Comparison of ENCODE assay signal across 26 cellular contexts in the genomic region with DNA sequence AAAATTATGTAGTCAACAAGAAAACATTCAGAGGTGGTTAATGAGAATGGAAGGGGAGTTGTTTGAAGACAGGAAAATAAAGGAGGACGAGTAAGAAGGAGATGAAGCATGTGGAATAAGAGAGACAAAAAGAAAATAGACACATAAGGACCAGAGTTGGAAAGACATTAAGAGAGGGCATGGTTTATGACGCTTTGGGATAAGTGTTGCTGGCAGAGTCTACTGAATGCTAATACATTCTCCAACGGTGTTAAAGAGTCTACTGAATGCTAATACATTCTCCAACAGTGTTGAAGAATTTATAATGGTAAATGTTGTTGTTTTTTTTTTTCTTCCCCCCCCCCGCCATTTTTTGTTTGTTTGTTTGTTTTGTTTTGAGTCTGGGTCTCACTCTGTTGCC. TPM values are rescaled to one million over a fixed set of nuclear protein-coding genes. Genes with fewer than 3 reads are reported as not detected.
"Had no signal": no experiment of that assay in that cellular context is flagged by ENCODE, and none has a peak within 500 bp of the region (broad histone marks: within the 10 kb centered on the region; RNA-seq: fewer than 3 reads in every experiment).

No MANE protein-coding gene starts in this region.

- H3K4me3 ChIP-seq: lower lobe of right lung, neural progenitor cell, right lobe of liver, skin epidermis, suprapubic skin, thoracic aorta, tibial artery, upper lobe of right lung had no signal

- H3K4me1 ChIP-seq: lower lobe of right lung, neural progenitor cell, parathyroid adenoma, right lobe of liver, suprapubic skin, upper lobe of right lung had no signal

- DNase-seq: hypothalamus; immature natural killer cell; kidney; lower lobe of right lung; mammary epithelial cell; mesendoderm; naive B cell; natural killer cell; nephron progenitor cell; occipital lobe; retina; right lobe of liver; stimulated activated CD4-positive, alpha-beta T cell treated with anti-CD3 and anti-CD28 coated beads, Interleukin-12 subunit alpha, Interleukin-12 subunit beta, amount 100 ng/mL, for 4 hours; stimulated activated CD4-positive, alpha-beta T cell treated with anti-CD3 and anti-CD28 coated beads, Interleukin-15, amount 100 ng/mL, for 24 hours; stimulated activated CD4-positive, alpha-beta T cell treated with anti-CD3 and anti-CD28 coated beads, Interleukin-2, amount 100 ng/mL, for 24 hours; stimulated activated CD4-positive, alpha-beta T cell treated with anti-CD3 and anti-CD28 coated beads, Interleukin-4, amount 100 ng/mL, for 1 hour; stimulated activated naive B cell treated with anti-CD40 and anti-IgM and Interleukin-4, amounts not matched to agents 10 μg/mL and 1 μg/mL and 100 μg/mL, for 72 hours; tibial artery; trophoblast cell; upper lobe of right lung had no signal

- H3K36me3 ChIP-seq: lower lobe of right lung, neutrophil, right lobe of liver, suprapubic skin, thoracic aorta, upper lobe of right lung had no signal

- H3K27ac ChIP-seq: lower lobe of right lung, neural progenitor cell, neutrophil, parathyroid adenoma, right lobe of liver, skin epidermis, suprapubic skin, thoracic aorta, tibial artery, upper lobe of right lung had no signal

- H3K27me3 ChIP-seq: neural progenitor cell, neutrophil, right lobe of liver, suprapubic skin, tibial artery, upper lobe of right lung had no signal

- H3K9me3 ChIP-seq: neutrophil, right lobe of liver had no signal

- ATAC-seq: lower lobe of right lung; natural killer cell; right lobe of liver; stimulated activated naive B cell treated with anti-CD40 and anti-IgM and Interleukin-4, amounts not matched to agents 10 μg/mL and 1 μg/mL and 100 μg/mL, for 72 hours; upper lobe of right lung had no signal

RNA-seq across cellular contexts. Expression of gene PRKAA2, which starts 13.1 kb away (rescaled TPM):
- total RNA-seq: natural killer cell had no signal
- polyA plus RNA-seq: immature natural killer cell had no signal
